In the genomic region with DNA sequence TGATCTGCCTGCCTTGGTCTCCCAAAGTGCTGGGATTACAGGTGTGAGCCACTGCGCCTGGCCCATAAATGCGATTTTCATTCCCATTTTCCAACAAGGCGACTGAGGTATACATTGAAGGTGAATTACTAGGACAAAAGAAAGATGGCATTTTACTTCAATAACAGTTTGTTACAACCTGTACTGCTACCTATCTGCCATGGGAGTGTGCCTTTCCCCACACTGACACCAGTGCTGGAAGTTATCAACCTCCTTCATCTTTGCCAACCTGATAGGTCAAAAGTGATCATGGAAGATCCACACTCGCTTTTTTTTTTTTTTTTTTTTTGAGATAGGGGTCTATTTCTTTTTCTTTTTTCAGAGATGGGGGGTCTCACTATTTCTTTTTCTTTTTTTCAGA, we compare ENCODE assay signal across 21 cellular contexts. TPM values are rescaled to one million over a fixed set of nuclear protein-coding genes. Genes with fewer than 3 reads are reported as not detected.
DNase-seq lines count a peak whose midpoint lies in the region; ATAC-seq, FAIRE-seq and TF ChIP-seq lines count a peak whose summit lies in the region.
"Had no signal": no experiment of that assay in that cellular context is flagged by ENCODE, and none has a peak within 500 bp of the region (broad histone marks: within the 10 kb centered on the region; RNA-seq: fewer than 3 reads in every experiment).

No MANE protein-coding gene starts in this region.

- TF ChIP-seq POLR2A in A549 (IDR thresholded peaks at IDR 0.05; ENCODE audit: low read length) (no peak), H1 (IDR thresholded peaks at IDR 0.05; ENCODE audit: control extremely low read depth in 1 of 2, low read depth in 2 of 2, low read length in 2 of 2) (no peak)

- no peak overlapping the region for H2BK120ac ChIP-seq in H1 (replicated peaks; ENCODE audit: low read depth, low read length)

- peaks cover 8% of the 10 kb centered on the region for H3K27me3 Mint-ChIP-seq in GM23338 (ENCODE audit: insufficient read depth, low read depth, poor library complexity)

- no peaks in the 10 kb centered on the region for H3K9me3 Mint-ChIP-seq in GM23338
- H3K9me3 Mint-ChIP-seq: CD4-positive, CD25-positive, alpha-beta regulatory T cell; CD8-positive, alpha-beta memory T cell had no signal

- H3K4me3 ChIP-seq in A549, result no peak overlapping the region
- no peak overlapping the region for H3K4me3 ChIP-seq in GM23338
- H3K4me3 ChIP-seq in H1 (ENCODE audit: extremely low read depth in 1 of 4, insufficient read depth in 2 of 4, low read depth in 3 of 4, low read length in 4 of 4), result no peak overlapping the region
- H3K4me3 ChIP-seq in retinal pigment epithelial cell (ENCODE audit: low read length), result no peak overlapping the region
- H3K4me3 ChIP-seq: HAP-1 had no signal

- no peak for TF ChIP-seq CTCF in A549 (IDR thresholded peaks at IDR 0.05)
- TF ChIP-seq CTCF in GM23338 (conservative IDR thresholded peaks at IDR 0.05; ENCODE audit: low read depth in 2 of 2), result peak; percentile 33 to 66; a peak in 3 of 4 replicates
- TF ChIP-seq CTCF in H1 (IDR thresholded peaks at IDR 0.05; ENCODE audit: control extremely low read depth in 1 of 3, insufficient read depth in 1 of 3, low read depth in 1 of 3, low read length in 3 of 3), result peak in 2 of 3 experiments; percentile 16 to 17; a peak in 2 of 4 replicates
- peak; percentile 2 for TF ChIP-seq CTCF in retinal pigment epithelial cell (conservative IDR thresholded peaks at IDR 0.05; ENCODE audit: low read depth, low read length)

- no peak overlapping the region for H3K4me3 Mint-ChIP-seq in GM23338
- H3K4me3 Mint-ChIP-seq: CD4-positive, CD25-positive, alpha-beta regulatory T cell; CD8-positive, alpha-beta memory T cell had no signal

- no peak overlapping the region for H2AK5ac ChIP-seq in H1 (ENCODE audit: low read depth, low read length)

- TF ChIP-seq RAD21 in A549 (conservative IDR thresholded peaks at IDR 0.05 in 1 of 2, IDR thresholded peaks at IDR 0.05 in 1 of 2) (no peak), H1 (IDR thresholded peaks at IDR 0.05 in 1 of 2, conservative IDR thresholded peaks at IDR 0.05 in 1 of 2; ENCODE audit: low read depth in 2 of 2, low read length in 2 of 2) (peak; percentile 21 to 28; a peak in 1 of 4 replicates)

- H3F3A ChIP-seq in GM23338 (replicated peaks; ENCODE audit: low read depth), result peaks cover 4% of the 10 kb centered on the region; the same call in 1 of the 2 replicates

- H4K91ac ChIP-seq in H1 (replicated peaks; ENCODE audit: insufficient read length, low read length), result no peak overlapping the region

- H3K56ac ChIP-seq in H1 (replicated peaks; ENCODE audit: insufficient read length, low read depth, low read length), result no peak overlapping the region

- H3K79me1 ChIP-seq in H1 (ENCODE audit: low read depth, low read length), result no peaks in the 10 kb centered on the region

- H3K14ac ChIP-seq in H1 (ENCODE audit: insufficient read length), result no peak overlapping the region

- no peak for TF ChIP-seq EP300 in A549 (IDR thresholded peaks at IDR 0.05)
- no peak for TF ChIP-seq EP300 in H1 (IDR thresholded peaks at IDR 0.05; ENCODE audit: borderline replicate concordance in 1 of 2, low read depth in 2 of 2, low read length in 2 of 2)

- no peak overlapping the region for H4K8ac ChIP-seq in H1 (ENCODE audit: extremely low read depth, insufficient read depth, low read length)

- POLR2A ChIA-PET in A549 (lab: Yijun Ruan, JAX) (no interaction called here), H1 (lab: Charles Lee; ENCODE audit: partially characterized antibody) (no interaction called here)

- H2BK15ac ChIP-seq in H1 (ENCODE audit: low read length), result no peak overlapping the region

- no peak overlapping the region for H2BK5ac ChIP-seq in H1 (ENCODE audit: low read depth, low read length)

- H3K4me1 Mint-ChIP-seq in GM23338, result peaks cover 9% of the 10 kb centered on the region
- H3K4me1 Mint-ChIP-seq: CD4-positive, CD25-positive, alpha-beta regulatory T cell; CD8-positive, alpha-beta memory T cell had no signal

- H3K4me2 ChIP-seq in A549 (no peak overlapping the region), GM23338 (no peak overlapping the region), H1 (ENCODE audit: insufficient read depth in 1 of 2, low read depth in 2 of 2, low read length in 2 of 2) (no peak overlapping the region)

- no peaks in the 10 kb centered on the region for H3K27me3 ChIP-seq in GM23338 (ENCODE audit: insufficient read depth)
- H3K27me3 ChIP-seq in H1 (replicated peaks in 1 of 4; ENCODE audit: control insufficient read depth in 3 of 4, extremely low read depth in 1 of 4, insufficient read depth in 3 of 4, low read length in 3 of 4), result no peaks in the 10 kb centered on the region
- H3K27me3 ChIP-seq: BE2C had no signal

- CTCF ChIA-PET in A549 (lab: Yijun Ruan, JAX) (interaction anchor here (1.0 kb wide), 1 partner anchor 9 kb away, joined by 3 read pairs; no protein-coding TSS in a partner anchor), H1 (lab: Charles Lee; ENCODE audit: partially characterized antibody) (no interaction called here)

- no peaks in the 10 kb centered on the region for H3K4me1 ChIP-seq in A549
- H3K4me1 ChIP-seq in GM23338 (ENCODE audit: insufficient read depth), result no peaks in the 10 kb centered on the region; the same call in 1 of the 2 replicates
- peaks cover 0 to 4% (median 0%) of the 10 kb centered on the region in 4 experiments; a peak in 2 of 7 replicates for H3K4me1 ChIP-seq in H1 (replicated peaks in 1 of 4; ENCODE audit: control insufficient read depth in 3 of 4, insufficient read depth in 4 of 4, low read length in 3 of 4)
- H3K4me1 ChIP-seq: BE2C, HAP-1 had no signal

- no peak overlapping the region for H2BK20ac ChIP-seq in H1 (ENCODE audit: low read length)

- no peak overlapping the region for H2BK12ac ChIP-seq in H1 (ENCODE audit: low read depth, low read length)

- H3K23me2 ChIP-seq in H1 (ENCODE audit: low read depth, low read length), result no peaks in the 10 kb centered on the region; the same call in 1 of the 2 replicates

- peak in 1 of 2 experiments; percentile 28 for DNase-seq in A549 (ENCODE audit: low read depth in 1 of 2, low spot score in 1 of 2)
- DNase-seq in GM23338 (ENCODE audit: low spot score), result no peak
- DNase-seq in H1 (ENCODE audit: low read depth in 1 of 2, low spot score in 2 of 2), result no peak
- DNase-seq in retinal pigment epithelial cell (ENCODE audit: low read depth), result no peak
- no peak for DNase-seq in NCI-H226
- DNase-seq in SIG-M5 treated with dmso at 0.1 percent for 504 hours (lab: John Stamatoyannopoulos, UW; ENCODE audit: unreplicated experiment), result no peak
- DNase-seq: ACHN; BE2C; C1 segment of cervical spinal cord; CD4-positive, CD25-positive, alpha-beta regulatory T cell; CD8-positive, alpha-beta memory T cell; COR-L47; DMS 273 treated with DMSO at 0.1 percent for 48 hours; DMS53; DND-41; EL; GOT3 had no signal

- H3K9me3 ChIP-seq in A549 (no peaks in the 10 kb centered on the region), H1 (ENCODE audit: insufficient read depth in 2 of 2, low read depth in 1 of 2, low read length in 1 of 2) (no peaks in the 10 kb centered on the region)
- H3K9me3 ChIP-seq: BE2C, HAP-1 had no signal

- H3K23ac ChIP-seq in H1 (ENCODE audit: insufficient read length), result no peak overlapping the region

- FAIRE-seq in A549 (lab: Jason Lieb, UNC), result no peak
- FAIRE-seq in H1 (lab: Jason Lieb, UNC), result no peak
- FAIRE-seq: GM12891 had no signal

- H4K5ac ChIP-seq in H1 (ENCODE audit: insufficient read length, low read depth, low read length), result no peak overlapping the region

- H3K4ac ChIP-seq in H1 (replicated peaks; ENCODE audit: insufficient read length, low read depth, low read length), result no peak overlapping the region

- H4K20me1 ChIP-seq in GM23338 (replicated peaks; ENCODE audit: insufficient read depth) (no peaks in the 10 kb centered on the region), H1 (replicated peaks in 1 of 2; ENCODE audit: control insufficient read depth in 1 of 2, insufficient read depth in 2 of 2, low read length in 2 of 2) (no peaks in the 10 kb centered on the region)

- H3K79me2 ChIP-seq in GM23338 (replicated peaks; ENCODE audit: insufficient read depth), result no peaks in the 10 kb centered on the region
- no peaks in the 10 kb centered on the region for H3K79me2 ChIP-seq in H1 (ENCODE audit: control insufficient read depth in 1 of 2, insufficient read depth in 2 of 2, low read length in 2 of 2)

- WGBS in A549 (ENCODE audit: missing lambda C conversion rate), result 60% methylated on average over 4 of the region's 4 CpGs
- 100% methylated on average over 3 of the region's 4 CpGs; no CpG with 5 or more reads in 1 of the 2 experiments for WGBS in H1 (ENCODE audit: extremely low coverage in 1 of 2, insufficient coverage in 1 of 2, insufficient read length in 1 of 2, insufficient replicate concordance in 2 of 2, low coverage in 1 of 2, low lambda C conversion rate in 2 of 2, missing lambda C conversion rate in 1 of 2), 2 experiments

- no peaks in the 10 kb centered on the region; the same call in 1 of the 2 replicates for H3K9me2 ChIP-seq in GM23338 (ENCODE audit: insufficient read depth)

- peak; percentile 63 to 77; a peak in 2 of 6 replicates for ATAC-seq in A549
- ATAC-seq in GM23338, result peak; percentile 66

- H3K27ac ChIP-seq in A549 (no peak overlapping the region), GM23338 (ENCODE audit: low read depth) (no peak overlapping the region), H1 (ENCODE audit: low read depth, low read length) (no peak overlapping the region)

- no peak overlapping the region for H3K18ac ChIP-seq in H1 (ENCODE audit: extremely low read depth, low read length)

- H3K27ac Mint-ChIP-seq in GM23338, result no peak overlapping the region
- H3K27ac Mint-ChIP-seq: CD4-positive, CD25-positive, alpha-beta regulatory T cell; CD8-positive, alpha-beta memory T cell had no signal

- no peaks in the 10 kb centered on the region for H3K36me3 Mint-ChIP-seq in GM23338 (ENCODE audit: low read depth)
- H3K36me3 Mint-ChIP-seq: CD4-positive, CD25-positive, alpha-beta regulatory T cell; CD8-positive, alpha-beta memory T cell had no signal

- H3K36me3 ChIP-seq in GM23338 (ENCODE audit: insufficient read depth) (no peaks in the 10 kb centered on the region), H1 (ENCODE audit: control insufficient read depth in 2 of 4, insufficient read depth in 4 of 4, low read length in 3 of 4) (no peaks in the 10 kb centered on the region)
- H3K36me3 ChIP-seq: BE2C, HAP-1 had no signal

- no peak overlapping the region for H3K9ac ChIP-seq in H1 (replicated peaks in 1 of 4; ENCODE audit: extremely low read depth in 1 of 4, low read depth in 3 of 4, low read length in 3 of 4)

- H2AFZ ChIP-seq in GM23338 (no peak overlapping the region), H1 (ENCODE audit: low read length) (no peak overlapping the region)

RNA-seq across cellular contexts. Expression of gene CRX, which starts 11.0 kb away (rescaled TPM):
- polyA plus RNA-seq in A549 (2011; rRNA removed) (not detected in 2 replicates), A549 (2017; fragmentation: RNase III; extraction: RNeasy Plus Mini Kit Qiagen cat#74134 plus additional on column Dnase treatment) (not detected in 3 replicates), GM23338 (2016; fragmentation: Nextera tagmentation; extraction: Ambion mirVana) (0.07 and 0.15 TPM in 2 replicates), H1 (2011; rRNA removed) (0.06 and 0.08 TPM in 2 replicates)
- not detected in 2 replicates for polyA plus RNA-seq in A549 (2012; cell fraction: cytosol; rRNA removed)
- not detected in 2 replicates for polyA plus RNA-seq in A549 (2012; cell fraction: nucleus; rRNA removed)
- not detected in 2 replicates for polyA minus RNA-seq in A549 (2011; rRNA and poly(A)+ RNA removed)
- total RNA-seq in GM23338 (2014; rRNA removed; shearing (Covaris generic)), result not detected in 2 replicates
- total RNA-seq in H1 (2021; fragmentation: NEBNext Ultra II Directional; extraction: Animal tissue kit (Norgen Biotek cat#: 25700)), result not detected in 2 replicates
- 0.04 TPM for polyA plus RNA-seq in H1 (2011; cell fraction: cytosol; rRNA removed)
- 0.03 TPM for polyA plus RNA-seq in H1 (2011; cell fraction: nucleus; rRNA removed)
- 0.08 to 0.24 TPM (median 0.23 TPM) in 3 of 4 replicates, not detected in the other for polyA plus RNA-seq in H1 (2012, experiment 1 of 2)
- 0.08 TPM for polyA plus RNA-seq in H1 (2012, experiment 2 of 2)
- polyA plus RNA-seq in H1 (2013, experiment 1 of 2), result 0.02 TPM
- not detected for polyA plus RNA-seq in H1 (2013, experiment 2 of 2)
- polyA minus RNA-seq in H1 (2011; rRNA and poly(A)+ RNA removed), result 0.06 and 0.07 TPM in 2 replicates
- polyA minus RNA-seq in H1 (2011; cell fraction: cytosol; rRNA and poly(A)+ RNA removed), result not detected
- not detected for polyA minus RNA-seq in H1 (2011; cell fraction: nucleus; rRNA and poly(A)+ RNA removed)
- total RNA-seq: A172; CD4-positive, CD25-positive, alpha-beta regulatory T cell; CD8-positive, alpha-beta memory T cell had no signal
- polyA plus RNA-seq: CD4-positive, CD25-positive, alpha-beta regulatory T cell; CD8-positive, alpha-beta memory T cell had no signal

RNA-seq across cellular contexts. Expression of gene TPRX2, which starts 26.3 kb away (rescaled TPM):
- not detected in 2 replicates for polyA plus RNA-seq in A549 (2011; rRNA removed)
- not detected in 2 replicates for polyA plus RNA-seq in A549 (2012; cell fraction: cytosol; rRNA removed)
- not detected in 2 replicates for polyA plus RNA-seq in A549 (2012; cell fraction: nucleus; rRNA removed)
- polyA plus RNA-seq in A549 (2017; fragmentation: RNase III; extraction: RNeasy Plus Mini Kit Qiagen cat#74134 plus additional on column Dnase treatment), result not detected in 3 replicates
- polyA minus RNA-seq in A549 (2011; rRNA and poly(A)+ RNA removed), result not detected in 2 replicates
- not detected in 2 replicates for total RNA-seq in GM23338 (2014; rRNA removed; shearing (Covaris generic))
- polyA plus RNA-seq in GM23338 (2016; fragmentation: Nextera tagmentation; extraction: Ambion mirVana), result not detected in 2 replicates
- total RNA-seq in H1 (2021; fragmentation: NEBNext Ultra II Directional; extraction: Animal tissue kit (Norgen Biotek cat#: 25700)), result not detected in 2 replicates
- not detected in 2 replicates for polyA plus RNA-seq in H1 (2011; rRNA removed)
- polyA plus RNA-seq in H1 (2011; cell fraction: cytosol; rRNA removed), result not detected
- not detected for polyA plus RNA-seq in H1 (2011; cell fraction: nucleus; rRNA removed)
- not detected in 4 replicates for polyA plus RNA-seq in H1 (2012, experiment 1 of 2)
- polyA plus RNA-seq in H1 (2012, experiment 2 of 2), result not detected
- polyA plus RNA-seq in H1 (2013, experiment 1 of 2), result 0.10 TPM
- polyA plus RNA-seq in H1 (2013, experiment 2 of 2), result not detected
- not detected in 2 replicates for polyA minus RNA-seq in H1 (2011; rRNA and poly(A)+ RNA removed)
- not detected for polyA minus RNA-seq in H1 (2011; cell fraction: cytosol; rRNA and poly(A)+ RNA removed)
- polyA minus RNA-seq in H1 (2011; cell fraction: nucleus; rRNA and poly(A)+ RNA removed), result not detected
- total RNA-seq: A172; CD4-positive, CD25-positive, alpha-beta regulatory T cell; CD8-positive, alpha-beta memory T cell; G401 had no signal
- polyA plus RNA-seq: CD4-positive, CD25-positive, alpha-beta regulatory T cell; CD8-positive, alpha-beta memory T cell had no signal

RNA-seq across cellular contexts. Expression of gene TPRX1, which starts 28.4 kb away (rescaled TPM):
- polyA plus RNA-seq in A549 (2011; rRNA removed), result not detected in 2 replicates
- 0.03 TPM in 1 of 2 replicates, not detected in the other for polyA plus RNA-seq in A549 (2012; cell fraction: cytosol; rRNA removed)
- not detected in 2 replicates for polyA plus RNA-seq in A549 (2012; cell fraction: nucleus; rRNA removed)
- 0.04 TPM in 1 of 3 replicates, not detected in the others for polyA plus RNA-seq in A549 (2017; fragmentation: RNase III; extraction: RNeasy Plus Mini Kit Qiagen cat#74134 plus additional on column Dnase treatment)
- polyA minus RNA-seq in A549 (2011; rRNA and poly(A)+ RNA removed), result not detected in 2 replicates
- 0.19 and 0.28 TPM in 2 replicates for total RNA-seq in GM23338 (2014; rRNA removed; shearing (Covaris generic))
- polyA plus RNA-seq in GM23338 (2016; fragmentation: Nextera tagmentation; extraction: Ambion mirVana), result 0.14 TPM in 1 of 2 replicates, not detected in the other
- total RNA-seq in H1 (2021; fragmentation: NEBNext Ultra II Directional; extraction: Animal tissue kit (Norgen Biotek cat#: 25700)), result not detected in 2 replicates
- polyA plus RNA-seq in H1 (2011; rRNA removed), result 0.03 and 0.05 TPM in 2 replicates
- not detected for polyA plus RNA-seq in H1 (2011; cell fraction: cytosol; rRNA removed)
- polyA plus RNA-seq in H1 (2011; cell fraction: nucleus; rRNA removed), result not detected
- not detected in 4 replicates for polyA plus RNA-seq in H1 (2012, experiment 1 of 2)
- polyA plus RNA-seq in H1 (2012, experiment 2 of 2), result not detected
- 0.04 TPM for polyA plus RNA-seq in H1 (2013, experiment 1 of 2)
- 0.04 TPM for polyA plus RNA-seq in H1 (2013, experiment 2 of 2)
- polyA minus RNA-seq in H1 (2011; rRNA and poly(A)+ RNA removed), result not detected in 2 replicates
- polyA minus RNA-seq in H1 (2011; cell fraction: cytosol; rRNA and poly(A)+ RNA removed), result not detected
- not detected for polyA minus RNA-seq in H1 (2011; cell fraction: nucleus; rRNA and poly(A)+ RNA removed)
- total RNA-seq: A172; CD4-positive, CD25-positive, alpha-beta regulatory T cell; CD8-positive, alpha-beta memory T cell; G401 had no signal
- polyA plus RNA-seq: CD4-positive, CD25-positive, alpha-beta regulatory T cell; CD8-positive, alpha-beta memory T cell had no signal

RNA-seq across cellular contexts. Expression of gene SULT2A1, which starts 53.4 kb away (rescaled TPM):
- polyA plus RNA-seq in A549 (2011; rRNA removed) (not detected in 2 replicates), A549 (2017; fragmentation: RNase III; extraction: RNeasy Plus Mini Kit Qiagen cat#74134 plus additional on column Dnase treatment) (not detected in 3 replicates), GM23338 (2016; fragmentation: Nextera tagmentation; extraction: Ambion mirVana) (not detected in 2 replicates), H1 (2011; rRNA removed) (not detected in 2 replicates)
- polyA plus RNA-seq in A549 (2012; cell fraction: cytosol; rRNA removed), result not detected in 2 replicates
- polyA plus RNA-seq in A549 (2012; cell fraction: nucleus; rRNA removed), result not detected in 2 replicates
- not detected in 2 replicates for polyA minus RNA-seq in A549 (2011; rRNA and poly(A)+ RNA removed)
- not detected in 2 replicates for total RNA-seq in GM23338 (2014; rRNA removed; shearing (Covaris generic))
- total RNA-seq in H1 (2021; fragmentation: NEBNext Ultra II Directional; extraction: Animal tissue kit (Norgen Biotek cat#: 25700)), result not detected in 2 replicates
- not detected for polyA plus RNA-seq in H1 (2011; cell fraction: cytosol; rRNA removed)
- not detected for polyA plus RNA-seq in H1 (2011; cell fraction: nucleus; rRNA removed)
- polyA plus RNA-seq in H1 (2012, experiment 1 of 2), result not detected in 4 replicates
- polyA plus RNA-seq in H1 (2012, experiment 2 of 2), result not detected
- polyA plus RNA-seq in H1 (2013, experiment 1 of 2), result not detected
- polyA plus RNA-seq in H1 (2013, experiment 2 of 2), result not detected
- not detected in 2 replicates for polyA minus RNA-seq in H1 (2011; rRNA and poly(A)+ RNA removed)
- not detected for polyA minus RNA-seq in H1 (2011; cell fraction: cytosol; rRNA and poly(A)+ RNA removed)
- polyA minus RNA-seq in H1 (2011; cell fraction: nucleus; rRNA and poly(A)+ RNA removed), result not detected
- total RNA-seq: A172; CD4-positive, CD25-positive, alpha-beta regulatory T cell; CD8-positive, alpha-beta memory T cell; G401 had no signal
- polyA plus RNA-seq: CD4-positive, CD25-positive, alpha-beta regulatory T cell; CD8-positive, alpha-beta memory T cell had no signal

RNA-seq across cellular contexts. Expression of gene SELENOW, which starts 54.2 kb away (rescaled TPM):
- polyA plus RNA-seq in A549 (2011; rRNA removed) (114 and 157 TPM in 2 replicates), A549 (2017; fragmentation: RNase III; extraction: RNeasy Plus Mini Kit Qiagen cat#74134 plus additional on column Dnase treatment) (145 to 155 TPM (median 152 TPM) in 3 replicates), GM23338 (2016; fragmentation: Nextera tagmentation; extraction: Ambion mirVana) (811 and 820 TPM in 2 replicates), H1 (2011; rRNA removed) (588 and 709 TPM in 2 replicates)
- 206 and 214 TPM in 2 replicates for polyA plus RNA-seq in A549 (2012; cell fraction: cytosol; rRNA removed)
- 110 and 135 TPM in 2 replicates for polyA plus RNA-seq in A549 (2012; cell fraction: nucleus; rRNA removed)
- polyA minus RNA-seq in A549 (2011; rRNA and poly(A)+ RNA removed), result 32.1 and 48.1 TPM in 2 replicates
- 524 and 558 TPM in 2 replicates for total RNA-seq in GM23338 (2014; rRNA removed; shearing (Covaris generic))
- total RNA-seq in H1 (2021; fragmentation: NEBNext Ultra II Directional; extraction: Animal tissue kit (Norgen Biotek cat#: 25700)), result 361 and 371 TPM in 2 replicates
- 652 TPM for polyA plus RNA-seq in H1 (2011; cell fraction: cytosol; rRNA removed)
- 471 TPM for polyA plus RNA-seq in H1 (2011; cell fraction: nucleus; rRNA removed)
- 211 to 357 TPM (median 346 TPM) in 4 replicates for polyA plus RNA-seq in H1 (2012, experiment 1 of 2)
- polyA plus RNA-seq in H1 (2012, experiment 2 of 2), result 655 TPM
- 479 TPM for polyA plus RNA-seq in H1 (2013, experiment 1 of 2)
- 488 TPM for polyA plus RNA-seq in H1 (2013, experiment 2 of 2)
- polyA minus RNA-seq in H1 (2011; rRNA and poly(A)+ RNA removed), result 94.3 and 112 TPM in 2 replicates
- 88.6 TPM for polyA minus RNA-seq in H1 (2011; cell fraction: cytosol; rRNA and poly(A)+ RNA removed)
- 76.1 TPM for polyA minus RNA-seq in H1 (2011; cell fraction: nucleus; rRNA and poly(A)+ RNA removed)

Comparison
In these comparisons a context has a peak if more than half of its experiments do, and no peak if none do; other contexts are left out.
1. Of the 18 proteins assayed by ChIP-seq in both H1 and A549: peak only in H1: CTCF and RAD21; only in A549: none; in both: none; in neither: 16.